Comparison of ENCODE assay signal across 14 cellular contexts in genomic region chr18:26453370-26454030, GRCh38.
A peak's percentile ranks its signal among the peaks of the same experiment; 100 is the strongest.
DNase-seq lines count a peak whose midpoint lies in the region; ATAC-seq, FAIRE-seq and TF ChIP-seq lines count a peak whose summit lies in the region.
"Had no signal": no experiment of that assay in that cellular context is flagged by ENCODE, and none has a peak within 500 bp of the region (broad histone marks: within the 10 kb centered on the region; RNA-seq: fewer than 3 reads in every experiment).

No MANE protein-coding gene starts in this region.

- no peak overlapping the region for H4K8ac ChIP-seq in mesendoderm (ENCODE audit: low read depth, low read length)

- no peaks in the 10 kb centered on the region for H3K9me3 ChIP-seq in hepatocyte (ENCODE audit: low read depth)
- H3K9me3 ChIP-seq: heart right ventricle had no signal

- DNase-seq in NCI-H82 treated with DMSO at 0.1 percent for 48 hours (lab: John Stamatoyannopoulos, UW; ENCODE audit: unreplicated experiment), result no peak
- DNase-seq in mesendoderm, result no peak
- DNase-seq in activated naive CD8-positive, alpha-beta T cell treated with anti-CD3 and anti-CD28 coated beads for 36 hours, result no peak
- no peak for DNase-seq in hepatocyte (ENCODE audit: low spot score)
- DNase-seq: activated CD4-positive, alpha-beta T cell treated with anti-CD3 and anti-CD28 coated beads for 4 hours; EL; heart right ventricle had no signal

- no peaks in the 10 kb centered on the region for H3K79me1 ChIP-seq in mesendoderm (ENCODE audit: low read length)

- H3K79me2 ChIP-seq in mesendoderm (ENCODE audit: control insufficient read depth, insufficient read depth, low read length), result no peaks in the 10 kb centered on the region
- H3K79me2 ChIP-seq in hepatocyte, result no peaks in the 10 kb centered on the region

- TF ChIP-seq CTCF in hepatocyte (IDR thresholded peaks at IDR 0.05; ENCODE audit: poor library complexity), result no peak

- H2BK15ac ChIP-seq in mesendoderm (replicated peaks; ENCODE audit: low read depth), result no peak overlapping the region

- H3K36me3 ChIP-seq in mesendoderm (ENCODE audit: control insufficient read depth, insufficient read depth, low read length) (no peaks in the 10 kb centered on the region), hepatocyte (replicated peaks; ENCODE audit: insufficient read depth, low read depth) (no peaks in the 10 kb centered on the region)

- H3K4me2 ChIP-seq in mesendoderm (ENCODE audit: low read length) (no peak overlapping the region), hepatocyte (no peak overlapping the region)

- no peak overlapping the region for H3K9ac ChIP-seq in mesendoderm (ENCODE audit: low read length)

- no peak overlapping the region for H3K23ac ChIP-seq in mesendoderm (ENCODE audit: low read length)

- H3K18ac ChIP-seq in mesendoderm (ENCODE audit: low read length), result no peak overlapping the region

- H4K20me1 ChIP-seq in hepatocyte (ENCODE audit: insufficient read depth, poor library complexity, severe bottlenecking), result no peaks in the 10 kb centered on the region

- no peak overlapping the region for H3K4me3 Mint-ChIP-seq in activated naive CD8-positive, alpha-beta T cell treated with anti-CD3 and anti-CD28 coated beads for 36 hours

- H2BK120ac ChIP-seq in mesendoderm (ENCODE audit: low read depth, low read length), result no peak overlapping the region

- no peaks in the 10 kb centered on the region for H3K36me3 Mint-ChIP-seq in activated naive CD8-positive, alpha-beta T cell treated with anti-CD3 and anti-CD28 coated beads for 36 hours

- no peak overlapping the region for H2BK5ac ChIP-seq in mesendoderm (ENCODE audit: low read length)

- ATAC-seq in GM18498 (IDR thresholded peaks at IDR 0.05; ENCODE audit: unreplicated experiment) (peak; percentile 66), GM21390 (IDR thresholded peaks at IDR 0.05; ENCODE audit: unreplicated experiment) (peak; percentile 56), HG03432 (IDR thresholded peaks at IDR 0.05; ENCODE audit: unreplicated experiment) (peak; percentile 49)
- ATAC-seq: HCT116 had no signal

- H3K27me3 ChIP-seq in mesendoderm (ENCODE audit: insufficient read depth, low read length, poor library complexity) (no peaks in the 10 kb centered on the region), hepatocyte (no peaks in the 10 kb centered on the region)
- H3K27me3 ChIP-seq: heart right ventricle had no signal

- H3K4ac ChIP-seq in mesendoderm (ENCODE audit: low read depth, low read length), result no peak overlapping the region

- no peak overlapping the region for H4K5ac ChIP-seq in mesendoderm (ENCODE audit: low read length)

- no peaks in the 10 kb centered on the region for H3K9me3 Mint-ChIP-seq in activated naive CD8-positive, alpha-beta T cell treated with anti-CD3 and anti-CD28 coated beads for 36 hours

- H3K27ac Mint-ChIP-seq in activated naive CD8-positive, alpha-beta T cell treated with anti-CD3 and anti-CD28 coated beads for 36 hours, result no peak overlapping the region

- no peak overlapping the region for H3K27ac ChIP-seq in mesendoderm (ENCODE audit: low read depth, low read length)
- H3K27ac ChIP-seq in hepatocyte, result no peak overlapping the region
- H3K27ac ChIP-seq: heart right ventricle had no signal

- H2AK5ac ChIP-seq in mesendoderm (ENCODE audit: low read length), result no peak overlapping the region

- H3K27me3 Mint-ChIP-seq in activated naive CD8-positive, alpha-beta T cell treated with anti-CD3 and anti-CD28 coated beads for 36 hours, result peaks cover 4% of the 10 kb centered on the region

- no peaks in the 10 kb centered on the region for H3K9me2 ChIP-seq in hepatocyte (replicated peaks; ENCODE audit: insufficient read depth)

- H3K4me3 ChIP-seq in mesendoderm (ENCODE audit: low read length), result no peak overlapping the region
- no peak overlapping the region for H3K4me3 ChIP-seq in hepatocyte
- H3K4me3 ChIP-seq: heart right ventricle, lung had no signal

- no peaks in the 10 kb centered on the region for H3K4me1 ChIP-seq in mesendoderm (ENCODE audit: control insufficient read depth, low read depth, low read length)
- H3K4me1 ChIP-seq in hepatocyte (ENCODE audit: insufficient read depth), result peaks cover 6% of the 10 kb centered on the region

- H2AFZ ChIP-seq in hepatocyte, result no peak overlapping the region

- no CpG with 5 or more reads among the region's 4 CpGs for WGBS in mesendoderm (ENCODE audit: extremely low coverage, insufficient coverage, low lambda C conversion rate)
- 83% methylated on average over 4 of the region's 4 CpGs for WGBS in hepatocyte (ENCODE audit: low lambda C conversion rate, missing lambda C conversion rate)

- H3K56ac ChIP-seq in mesendoderm (ENCODE audit: low read length), result no peak overlapping the region

- FAIRE-seq in endometrium (lab: Jason Lieb, UNC), result peak; percentile 41
- FAIRE-seq: HTR-8/SVneo had no signal

- peaks cover 5% of the 10 kb centered on the region for H3K4me1 Mint-ChIP-seq in activated naive CD8-positive, alpha-beta T cell treated with anti-CD3 and anti-CD28 coated beads for 36 hours
